Comparison of ENCODE assay signal across 2 cellular contexts in the genomic region with DNA sequence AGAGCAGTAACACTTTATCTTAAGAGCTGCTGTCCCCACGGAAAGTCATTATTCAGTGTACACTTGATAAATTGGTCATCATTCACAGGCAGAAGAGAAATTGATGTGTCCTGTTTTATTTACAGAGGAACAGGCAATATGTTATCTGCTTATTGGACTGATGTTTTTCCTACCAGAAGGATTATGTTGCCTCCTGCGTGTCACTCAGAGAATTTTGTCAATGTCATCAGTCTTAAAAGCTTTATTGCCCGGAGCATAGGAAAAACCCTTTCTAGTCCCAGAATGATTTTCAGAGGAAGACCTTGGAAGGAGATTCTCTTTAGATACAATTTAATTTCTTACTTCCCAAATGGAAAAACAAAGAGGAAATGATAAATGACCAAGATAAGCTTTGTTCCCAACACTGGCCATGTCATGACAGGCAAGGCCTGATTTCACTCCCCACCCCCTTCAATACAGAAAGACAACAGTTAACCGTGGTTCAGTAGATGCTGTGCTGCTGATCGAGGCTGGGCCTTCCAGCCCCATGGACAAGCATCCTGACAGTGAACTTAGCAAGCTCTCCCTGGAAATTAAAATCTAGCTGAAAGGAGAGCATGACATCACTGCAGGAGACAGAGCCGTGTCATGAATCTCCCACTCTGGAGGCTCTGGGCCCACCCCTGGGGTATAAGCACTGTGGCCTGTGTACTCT.
TF ChIP-seq lines count a peak whose summit lies in the region.

No MANE protein-coding gene starts in this region.

TF ChIP-seq in SK-N-SH, 30 proteins besides CTCF, POLR2A, EP300 and RAD21 (continued from another document):
- TF ChIP-seq, protein P1, sequence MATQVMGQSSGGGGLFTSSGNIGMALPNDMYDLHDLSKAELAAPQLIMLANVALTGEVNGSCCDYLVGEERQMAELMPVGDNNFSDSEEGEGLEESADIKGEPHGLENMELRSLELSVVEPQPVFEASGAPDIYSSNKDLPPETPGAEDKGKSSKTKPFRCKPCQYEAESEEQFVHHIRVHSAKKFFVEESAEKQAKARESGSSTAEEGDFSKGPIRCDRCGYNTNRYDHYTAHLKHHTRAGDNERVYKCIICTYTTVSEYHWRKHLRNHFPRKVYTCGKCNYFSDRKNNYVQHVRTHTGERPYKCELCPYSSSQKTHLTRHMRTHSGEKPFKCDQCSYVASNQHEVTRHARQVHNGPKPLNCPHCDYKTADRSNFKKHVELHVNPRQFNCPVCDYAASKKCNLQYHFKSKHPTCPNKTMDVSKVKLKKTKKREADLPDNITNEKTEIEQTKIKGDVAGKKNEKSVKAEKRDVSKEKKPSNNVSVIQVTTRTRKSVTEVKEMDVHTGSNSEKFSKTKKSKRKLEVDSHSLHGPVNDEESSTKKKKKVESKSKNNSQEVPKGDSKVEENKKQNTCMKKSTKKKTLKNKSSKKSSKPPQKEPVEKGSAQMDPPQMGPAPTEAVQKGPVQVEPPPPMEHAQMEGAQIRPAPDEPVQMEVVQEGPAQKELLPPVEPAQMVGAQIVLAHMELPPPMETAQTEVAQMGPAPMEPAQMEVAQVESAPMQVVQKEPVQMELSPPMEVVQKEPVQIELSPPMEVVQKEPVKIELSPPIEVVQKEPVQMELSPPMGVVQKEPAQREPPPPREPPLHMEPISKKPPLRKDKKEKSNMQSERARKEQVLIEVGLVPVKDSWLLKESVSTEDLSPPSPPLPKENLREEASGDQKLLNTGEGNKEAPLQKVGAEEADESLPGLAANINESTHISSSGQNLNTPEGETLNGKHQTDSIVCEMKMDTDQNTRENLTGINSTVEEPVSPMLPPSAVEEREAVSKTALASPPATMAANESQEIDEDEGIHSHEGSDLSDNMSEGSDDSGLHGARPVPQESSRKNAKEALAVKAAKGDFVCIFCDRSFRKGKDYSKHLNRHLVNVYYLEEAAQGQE (IDR thresholded peaks at IDR 0.05; ENCODE audit: low read depth, low read length) = no peak
- TF ChIP-seq GATA2 (CRISPR knock-in tag; IDR thresholded peaks at IDR 0.05) (peak; percentile 73), GABPA (IDR thresholded peaks at IDR 0.05; ENCODE audit: low read depth) (no peak), NFIC (IDR thresholded peaks at IDR 0.05; ENCODE audit: borderline replicate concordance) (no peak), MXI1 (IDR thresholded peaks at IDR 0.05; ENCODE audit: low read depth, low read length) (peak; percentile 14; the same call in 1 of the 2 replicates), NRF1 (IDR thresholded peaks at IDR 0.05; ENCODE audit: low read depth, low read length) (no peak), CHD2 (IDR thresholded peaks at IDR 0.05; ENCODE audit: low read length, partially characterized antibody) (peak; percentile 15), FOXJ3 (CRISPR knock-in tag; IDR thresholded peaks at IDR 0.05) (peak; percentile 64; the same call in 1 of the 2 replicates), FOSL2 (IDR thresholded peaks at IDR 0.05; ENCODE audit: borderline replicate concordance, low read depth) (no peak)
- TF ChIP-seq, protein P2, sequence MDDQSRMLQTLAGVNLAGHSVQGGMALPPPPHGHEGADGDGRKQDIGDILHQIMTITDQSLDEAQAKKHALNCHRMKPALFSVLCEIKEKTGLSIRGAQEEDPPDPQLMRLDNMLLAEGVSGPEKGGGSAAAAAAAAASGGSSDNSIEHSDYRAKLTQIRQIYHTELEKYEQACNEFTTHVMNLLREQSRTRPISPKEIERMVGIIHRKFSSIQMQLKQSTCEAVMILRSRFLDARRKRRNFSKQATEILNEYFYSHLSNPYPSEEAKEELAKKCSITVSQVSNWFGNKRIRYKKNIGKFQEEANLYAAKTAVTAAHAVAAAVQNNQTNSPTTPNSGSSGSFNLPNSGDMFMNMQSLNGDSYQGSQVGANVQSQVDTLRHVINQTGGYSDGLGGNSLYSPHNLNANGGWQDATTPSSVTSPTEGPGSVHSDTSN (IDR thresholded peaks at IDR 0.05) = no peak
- TF ChIP-seq, protein P3, sequence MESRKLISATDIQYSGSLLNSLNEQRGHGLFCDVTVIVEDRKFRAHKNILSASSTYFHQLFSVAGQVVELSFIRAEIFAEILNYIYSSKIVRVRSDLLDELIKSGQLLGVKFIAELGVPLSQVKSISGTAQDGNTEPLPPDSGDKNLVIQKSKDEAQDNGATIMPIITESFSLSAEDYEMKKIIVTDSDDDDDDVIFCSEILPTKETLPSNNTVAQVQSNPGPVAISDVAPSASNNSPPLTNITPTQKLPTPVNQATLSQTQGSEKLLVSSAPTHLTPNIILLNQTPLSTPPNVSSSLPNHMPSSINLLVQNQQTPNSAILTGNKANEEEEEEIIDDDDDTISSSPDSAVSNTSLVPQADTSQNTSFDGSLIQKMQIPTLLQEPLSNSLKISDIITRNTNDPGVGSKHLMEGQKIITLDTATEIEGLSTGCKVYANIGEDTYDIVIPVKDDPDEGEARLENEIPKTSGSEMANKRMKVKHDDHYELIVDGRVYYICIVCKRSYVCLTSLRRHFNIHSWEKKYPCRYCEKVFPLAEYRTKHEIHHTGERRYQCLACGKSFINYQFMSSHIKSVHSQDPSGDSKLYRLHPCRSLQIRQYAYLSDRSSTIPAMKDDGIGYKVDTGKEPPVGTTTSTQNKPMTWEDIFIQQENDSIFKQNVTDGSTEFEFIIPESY (IDR thresholded peaks at IDR 0.05; ENCODE audit: borderline replicate concordance, low read depth) = no peak

TF ChIP-seq in SK-N-SH treated with all-trans-retinoic acid at 6 μM for 48 hours, 23 proteins besides CTCF, POLR2A, EP300 and RAD21 (continued from another document):
- TF ChIP-seq, protein P4, sequence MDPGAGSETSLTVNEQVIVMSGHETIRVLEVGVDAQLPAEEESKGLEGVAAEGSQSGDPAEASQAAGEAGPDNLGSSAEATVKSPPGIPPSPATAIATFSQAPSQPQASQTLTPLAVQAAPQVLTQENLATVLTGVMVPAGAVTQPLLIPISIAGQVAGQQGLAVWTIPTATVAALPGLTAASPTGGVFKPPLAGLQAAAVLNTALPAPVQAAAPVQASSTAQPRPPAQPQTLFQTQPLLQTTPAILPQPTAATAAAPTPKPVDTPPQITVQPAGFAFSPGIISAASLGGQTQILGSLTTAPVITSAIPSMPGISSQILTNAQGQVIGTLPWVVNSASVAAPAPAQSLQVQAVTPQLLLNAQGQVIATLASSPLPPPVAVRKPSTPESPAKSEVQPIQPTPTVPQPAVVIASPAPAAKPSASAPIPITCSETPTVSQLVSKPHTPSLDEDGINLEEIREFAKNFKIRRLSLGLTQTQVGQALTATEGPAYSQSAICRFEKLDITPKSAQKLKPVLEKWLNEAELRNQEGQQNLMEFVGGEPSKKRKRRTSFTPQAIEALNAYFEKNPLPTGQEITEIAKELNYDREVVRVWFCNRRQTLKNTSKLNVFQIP (CRISPR knock-in tag; IDR thresholded peaks at IDR 0.05; ENCODE audit: borderline replicate concordance, low read depth) = no peak
- TF ChIP-seq TCF4 (CRISPR knock-in tag; IDR thresholded peaks at IDR 0.05; ENCODE audit: borderline replicate concordance) (no peak), ZNF70 (CRISPR knock-in tag; IDR thresholded peaks at IDR 0.05) (no peak), CSDC2 (CRISPR knock-in tag; IDR thresholded peaks at IDR 0.05) (no peak), PPARA (CRISPR knock-in tag; IDR thresholded peaks at IDR 0.05; ENCODE audit: borderline replicate concordance) (no peak), BACH2 (CRISPR knock-in tag; IDR thresholded peaks at IDR 0.05; ENCODE audit: borderline replicate concordance) (no peak), RARB (CRISPR knock-in tag; IDR thresholded peaks at IDR 0.05) (no peak), ZC3H10 (CRISPR knock-in tag; IDR thresholded peaks at IDR 0.05) (no peak), OSR1 (CRISPR knock-in tag; IDR thresholded peaks at IDR 0.05) (no peak), ZFP30 (CRISPR knock-in tag; IDR thresholded peaks at IDR 0.05) (no peak), ZNF8 (CRISPR knock-in tag; IDR thresholded peaks at IDR 0.05) (no peak), GLIS3 (CRISPR knock-in tag; IDR thresholded peaks at IDR 0.05) (no peak)
- TF ChIP-seq, protein P5, sequence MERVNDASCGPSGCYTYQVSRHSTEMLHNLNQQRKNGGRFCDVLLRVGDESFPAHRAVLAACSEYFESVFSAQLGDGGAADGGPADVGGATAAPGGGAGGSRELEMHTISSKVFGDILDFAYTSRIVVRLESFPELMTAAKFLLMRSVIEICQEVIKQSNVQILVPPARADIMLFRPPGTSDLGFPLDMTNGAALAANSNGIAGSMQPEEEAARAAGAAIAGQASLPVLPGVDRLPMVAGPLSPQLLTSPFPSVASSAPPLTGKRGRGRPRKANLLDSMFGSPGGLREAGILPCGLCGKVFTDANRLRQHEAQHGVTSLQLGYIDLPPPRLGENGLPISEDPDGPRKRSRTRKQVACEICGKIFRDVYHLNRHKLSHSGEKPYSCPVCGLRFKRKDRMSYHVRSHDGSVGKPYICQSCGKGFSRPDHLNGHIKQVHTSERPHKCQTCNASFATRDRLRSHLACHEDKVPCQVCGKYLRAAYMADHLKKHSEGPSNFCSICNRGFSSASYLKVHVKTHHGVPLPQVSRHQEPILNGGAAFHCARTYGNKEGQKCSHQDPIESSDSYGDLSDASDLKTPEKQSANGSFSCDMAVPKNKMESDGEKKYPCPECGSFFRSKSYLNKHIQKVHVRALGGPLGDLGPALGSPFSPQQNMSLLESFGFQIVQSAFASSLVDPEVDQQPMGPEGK (CRISPR knock-in tag; IDR thresholded peaks at IDR 0.05; ENCODE audit: borderline replicate concordance) = no peak
- TF ChIP-seq, protein P6, sequence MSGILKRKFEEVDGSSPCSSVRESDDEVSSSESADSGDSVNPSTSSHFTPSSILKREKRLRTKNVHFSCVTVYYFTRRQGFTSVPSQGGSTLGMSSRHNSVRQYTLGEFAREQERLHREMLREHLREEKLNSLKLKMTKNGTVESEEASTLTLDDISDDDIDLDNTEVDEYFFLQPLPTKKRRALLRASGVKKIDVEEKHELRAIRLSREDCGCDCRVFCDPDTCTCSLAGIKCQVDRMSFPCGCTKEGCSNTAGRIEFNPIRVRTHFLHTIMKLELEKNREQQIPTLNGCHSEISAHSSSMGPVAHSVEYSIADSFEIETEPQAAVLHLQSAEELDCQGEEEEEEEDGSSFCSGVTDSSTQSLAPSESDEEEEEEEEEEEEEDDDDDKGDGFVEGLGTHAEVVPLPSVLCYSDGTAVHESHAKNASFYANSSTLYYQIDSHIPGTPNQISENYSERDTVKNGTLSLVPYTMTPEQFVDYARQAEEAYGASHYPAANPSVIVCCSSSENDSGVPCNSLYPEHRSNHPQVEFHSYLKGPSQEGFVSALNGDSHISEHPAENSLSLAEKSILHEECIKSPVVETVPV (CRISPR knock-in tag; IDR thresholded peaks at IDR 0.05) = no peak
- TF ChIP-seq, protein P7, sequence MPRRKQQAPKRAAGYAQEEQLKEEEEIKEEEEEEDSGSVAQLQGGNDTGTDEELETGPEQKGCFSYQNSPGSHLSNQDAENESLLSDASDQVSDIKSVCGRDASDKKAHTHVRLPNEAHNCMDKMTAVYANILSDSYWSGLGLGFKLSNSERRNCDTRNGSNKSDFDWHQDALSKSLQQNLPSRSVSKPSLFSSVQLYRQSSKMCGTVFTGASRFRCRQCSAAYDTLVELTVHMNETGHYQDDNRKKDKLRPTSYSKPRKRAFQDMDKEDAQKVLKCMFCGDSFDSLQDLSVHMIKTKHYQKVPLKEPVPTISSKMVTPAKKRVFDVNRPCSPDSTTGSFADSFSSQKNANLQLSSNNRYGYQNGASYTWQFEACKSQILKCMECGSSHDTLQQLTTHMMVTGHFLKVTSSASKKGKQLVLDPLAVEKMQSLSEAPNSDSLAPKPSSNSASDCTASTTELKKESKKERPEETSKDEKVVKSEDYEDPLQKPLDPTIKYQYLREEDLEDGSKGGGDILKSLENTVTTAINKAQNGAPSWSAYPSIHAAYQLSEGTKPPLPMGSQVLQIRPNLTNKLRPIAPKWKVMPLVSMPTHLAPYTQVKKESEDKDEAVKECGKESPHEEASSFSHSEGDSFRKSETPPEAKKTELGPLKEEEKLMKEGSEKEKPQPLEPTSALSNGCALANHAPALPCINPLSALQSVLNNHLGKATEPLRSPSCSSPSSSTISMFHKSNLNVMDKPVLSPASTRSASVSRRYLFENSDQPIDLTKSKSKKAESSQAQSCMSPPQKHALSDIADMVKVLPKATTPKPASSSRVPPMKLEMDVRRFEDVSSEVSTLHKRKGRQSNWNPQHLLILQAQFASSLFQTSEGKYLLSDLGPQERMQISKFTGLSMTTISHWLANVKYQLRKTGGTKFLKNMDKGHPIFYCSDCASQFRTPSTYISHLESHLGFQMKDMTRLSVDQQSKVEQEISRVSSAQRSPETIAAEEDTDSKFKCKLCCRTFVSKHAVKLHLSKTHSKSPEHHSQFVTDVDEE (CRISPR knock-in tag; IDR thresholded peaks at IDR 0.05) = no peak
